ENCODE assay signal across 8 cellular contexts in genomic region chr3:197711973-197712707, GRCh38. TPM values are rescaled to one million over a fixed set of nuclear protein-coding genes. Genes with fewer than 3 reads are reported as not detected.
A peak's percentile ranks its signal among the peaks of the same experiment; 100 is the strongest.
DNase-seq lines count a peak whose midpoint lies in the region; ATAC-seq lines count a peak whose summit lies in the region.

No MANE protein-coding gene starts in this region.

- peaks cover 10% of the 10 kb centered on the region; the same call in 1 of the 2 replicates for H3K4me1 ChIP-seq in SJCRH30

- 0 out of 2 replicates have a peak, but pooled peaks cover 4% of the 10 kb centered on the region for H3K36me3 ChIP-seq in SJCRH30

- H3K27ac ChIP-seq in SJCRH30, result peak overlapping the region; percentile 72

- H3K27me3 ChIP-seq in SJCRH30, result no peaks in the 10 kb centered on the region

- H3K4me3 ChIP-seq in SJCRH30, result peak overlapping the region; percentile 53

- peak; percentile 90 for ATAC-seq in GM19395 (IDR thresholded peaks at IDR 0.05; ENCODE audit: unreplicated experiment)
- ATAC-seq in HG03520 (IDR thresholded peaks at IDR 0.05; ENCODE audit: unreplicated experiment), result peak; percentile 83

- H3K9me3 ChIP-seq in SJCRH30 (replicated peaks), result no peaks in the 10 kb centered on the region

- peak; percentile 92 for DNase-seq in AG20443 (ENCODE audit: low spot score)
- DNase-seq in SJCRH30, result peak; percentile 84 to 87
- peak; percentile 89 for DNase-seq in activated naive CD4-positive, alpha-beta T cell treated with anti-CD3 and anti-CD28 coated beads, Interleukin-2, amount 50 U/mL, for 16 hours
- DNase-seq in globus pallidus (ENCODE audit: low spot score), result peak; percentile 92
- peak; percentile 84 for DNase-seq in occipital lobe (lab: John Stamatoyannopoulos, UW)
- DNase-seq in superior temporal gyrus (ENCODE audit: extremely low spot score), result peak; percentile 95

RNA-seq across cellular contexts. Expression of gene RUBCN, which starts 24.6 kb away (rescaled TPM):
- total RNA-seq in SJCRH30 (2014; rRNA removed; shearing (Covaris generic)), result 15.4 and 16.1 TPM in 2 replicates
- total RNA-seq in occipital lobe, result 29.3 TPM

RNA-seq across cellular contexts. Expression of gene FYTTD1, which starts 37.5 kb away (rescaled TPM):
- total RNA-seq in SJCRH30 (2014; rRNA removed; shearing (Covaris generic)), result 61.4 and 67.4 TPM in 2 replicates
- total RNA-seq in occipital lobe, result 67.4 TPM

Comparison
In these comparisons a context has a peak if more than half of its experiments do, and no peak if none do; other contexts are left out.
1. Peak in every context shown above with its lines: DNase-seq, ATAC-seq, H3K4me3 ChIP-seq and H3K27ac ChIP-seq.